In genomic region chr1:92859400-92860039, GRCh38 we compare ENCODE assay signal across 9 cellular contexts. TPM values are rescaled to one million over a fixed set of nuclear protein-coding genes. Genes with fewer than 3 reads are reported as not detected.
DNase-seq lines count a peak whose midpoint lies in the region; ATAC-seq and TF ChIP-seq lines count a peak whose summit lies in the region.
"Had no signal": no experiment of that assay in that cellular context is flagged by ENCODE, and none has a peak within 500 bp of the region (broad histone marks: within the 10 kb centered on the region; RNA-seq: fewer than 3 reads in every experiment).

No MANE protein-coding gene starts in this region.

- no peaks in the 10 kb centered on the region; the same call in 1 of the 2 replicates for H4K20me1 ChIP-seq in SU-DHL-6 (ENCODE audit: low read depth, low read length)

- peak overlapping the region; percentile 69 for H3K4me3 Mint-ChIP-seq in T-helper 1 cell treated with Interleukin-12 subunit alpha and Interleukin-12 subunit beta and Interleukin-4 antibody, amounts not matched to agents 30 μg/mL and 1 μg/mL, for 36 hours
- H3K4me3 Mint-ChIP-seq in stimulated activated naive B cell treated with anti-CD40 and anti-IgM and Interleukin-4, amounts not matched to agents 10 μg/mL and 1 μg/mL and 100 μg/mL, for 72 hours: peak overlapping the region; percentile 3 to 28
- no peak overlapping the region for H3K4me3 Mint-ChIP-seq in endodermal cell

- peaks cover 7% of the 10 kb centered on the region for H3K9me3 Mint-ChIP-seq in T-helper 1 cell treated with Interleukin-12 subunit alpha and Interleukin-12 subunit beta and Interleukin-4 antibody, amounts not matched to agents 30 μg/mL and 1 μg/mL, for 36 hours
- H3K9me3 Mint-ChIP-seq in stimulated activated naive B cell treated with anti-CD40 and anti-IgM and Interleukin-4, amounts not matched to agents 10 μg/mL and 1 μg/mL and 100 μg/mL, for 72 hours: no peaks in the 10 kb centered on the region
- no peaks in the 10 kb centered on the region for H3K9me3 Mint-ChIP-seq in endodermal cell

- H3K9ac ChIP-seq in SU-DHL-6 (ENCODE audit: low read length) (no peak overlapping the region), endodermal cell (ENCODE audit: extremely low read depth, low read length, poor library complexity, severe bottlenecking) (no peak overlapping the region)

- peak overlapping the region; percentile 27 for H3K27ac ChIP-seq in SU-DHL-6 (ENCODE audit: low read depth, low read length)
- no peak overlapping the region for H3K27ac ChIP-seq in right atrium auricular region
- no peak overlapping the region for H3K27ac ChIP-seq in endodermal cell (ENCODE audit: low read depth, low read length)
- H3K27ac ChIP-seq: lower lobe of right lung had no signal

- no peaks in the 10 kb centered on the region for H3K9me2 ChIP-seq in SU-DHL-6 (replicated peaks; ENCODE audit: insufficient read depth, low read length)

- peaks cover 41% of the 10 kb centered on the region for H3K79me2 ChIP-seq in SU-DHL-6 (ENCODE audit: insufficient read depth, low read length)

- no peak for TF ChIP-seq CTCF in SU-DHL-6 (IDR thresholded peaks at IDR 0.05; ENCODE audit: insufficient read depth, low read length, poor library complexity, severe bottlenecking)
- no peak for TF ChIP-seq CTCF in right atrium auricular region (IDR thresholded peaks at IDR 0.05)
- TF ChIP-seq CTCF in endodermal cell (conservative IDR thresholded peaks at IDR 0.05): no peak

- H3K4me1 Mint-ChIP-seq in T-helper 1 cell treated with Interleukin-12 subunit alpha and Interleukin-12 subunit beta and Interleukin-4 antibody, amounts not matched to agents 30 μg/mL and 1 μg/mL, for 36 hours (ENCODE audit: low read depth): peaks cover 17% of the 10 kb centered on the region
- peaks cover 5 to 28% of the 10 kb centered on the region in 2 donors for H3K4me1 Mint-ChIP-seq in stimulated activated naive B cell treated with anti-CD40 and anti-IgM and Interleukin-4, amounts not matched to agents 10 μg/mL and 1 μg/mL and 100 μg/mL, for 72 hours
- H3K4me1 Mint-ChIP-seq in endodermal cell: no peaks in the 10 kb centered on the region

- H3K9me3 ChIP-seq in SU-DHL-6 (ENCODE audit: insufficient read depth, low read length) (no peaks in the 10 kb centered on the region), right atrium auricular region (no peaks in the 10 kb centered on the region), endodermal cell (ENCODE audit: control insufficient read depth, low read length) (no peaks in the 10 kb centered on the region)
- H3K9me3 ChIP-seq: lower lobe of right lung had no signal

- no peak for ATAC-seq in stimulated activated naive B cell treated with anti-CD40 and anti-IgM and Interleukin-4, amounts not matched to agents 10 μg/mL and 1 μg/mL and 100 μg/mL, for 72 hours (replicated peaks)

- H2AFZ ChIP-seq in SU-DHL-6 (ENCODE audit: low read depth, low read length, severe bottlenecking): no peak overlapping the region

- H3K27me3 ChIP-seq in SU-DHL-6 (ENCODE audit: low read length) (no peaks in the 10 kb centered on the region), right atrium auricular region (no peaks in the 10 kb centered on the region), endodermal cell (ENCODE audit: control insufficient read depth, insufficient read depth, low read length, poor library complexity, severe bottlenecking) (no peaks in the 10 kb centered on the region)

- DNase-seq in T-helper 1 cell (no peak), right atrium auricular region (ENCODE audit: low spot score) (no peak), endodermal cell (no peak), NCI-H1105 treated with DMSO at 0.1 percent for 48 hours (lab: John Stamatoyannopoulos, UW) (no peak), NCI-H2029 (lab: John Stamatoyannopoulos, UW) (no peak)
- no peak for DNase-seq in stimulated activated naive B cell treated with anti-CD40 and anti-IgM and Interleukin-4, amounts not matched to agents 10 μg/mL and 1 μg/mL and 100 μg/mL, for 72 hours
- DNase-seq: lower lobe of right lung had no signal

- H3K36me3 ChIP-seq in SU-DHL-6 (ENCODE audit: low read length) (0 out of 2 replicates have a peak, but pooled peaks cover 12% of the 10 kb centered on the region), right atrium auricular region (no peaks in the 10 kb centered on the region), endodermal cell (ENCODE audit: control insufficient read depth, insufficient read depth, low read length) (no peaks in the 10 kb centered on the region)
- H3K36me3 ChIP-seq: lower lobe of right lung had no signal

- no peaks in the 10 kb centered on the region for H3K27me3 Mint-ChIP-seq in T-helper 1 cell treated with Interleukin-12 subunit alpha and Interleukin-12 subunit beta and Interleukin-4 antibody, amounts not matched to agents 30 μg/mL and 1 μg/mL, for 36 hours (ENCODE audit: low read depth)
- no peaks in the 10 kb centered on the region for H3K27me3 Mint-ChIP-seq in stimulated activated naive B cell treated with anti-CD40 and anti-IgM and Interleukin-4, amounts not matched to agents 10 μg/mL and 1 μg/mL and 100 μg/mL, for 72 hours
- no peaks in the 10 kb centered on the region for H3K27me3 Mint-ChIP-seq in endodermal cell (ENCODE audit: insufficient read depth)

- WGBS in endodermal cell (ENCODE audit: insufficient coverage in 1 of 2, insufficient read length in 1 of 2), 2 experiments: 90 to 95% methylated on average over 3 to 6 of the region's 7 CpGs

- peaks cover 20% of the 10 kb centered on the region for H3F3A ChIP-seq in SU-DHL-6 (ENCODE audit: insufficient read depth)

- H3K4me2 ChIP-seq in SU-DHL-6 (ENCODE audit: low read depth, low read length, poor library complexity, severe bottlenecking): no peak overlapping the region

- H3K4me3 ChIP-seq in SU-DHL-6 (ENCODE audit: insufficient read depth, low read length, poor library complexity, severe bottlenecking): no peak overlapping the region
- peak overlapping the region; percentile 14 to 37 for H3K4me3 ChIP-seq in right atrium auricular region
- H3K4me3 ChIP-seq in endodermal cell (ENCODE audit: low read length): no peak overlapping the region

- peak overlapping the region; percentile 34 for H3K27ac Mint-ChIP-seq in T-helper 1 cell treated with Interleukin-12 subunit alpha and Interleukin-12 subunit beta and Interleukin-4 antibody, amounts not matched to agents 30 μg/mL and 1 μg/mL, for 36 hours
- H3K27ac Mint-ChIP-seq in stimulated activated naive B cell treated with anti-CD40 and anti-IgM and Interleukin-4, amounts not matched to agents 10 μg/mL and 1 μg/mL and 100 μg/mL, for 72 hours: peak overlapping the region; percentile 68
- H3K27ac Mint-ChIP-seq in endodermal cell: no peak overlapping the region

- H3K36me3 Mint-ChIP-seq in T-helper 1 cell treated with Interleukin-12 subunit alpha and Interleukin-12 subunit beta and Interleukin-4 antibody, amounts not matched to agents 30 μg/mL and 1 μg/mL, for 36 hours (ENCODE audit: low read depth): peaks cover 9% of the 10 kb centered on the region
- peaks cover 31 to 34% of the 10 kb centered on the region in 2 donors for H3K36me3 Mint-ChIP-seq in stimulated activated naive B cell treated with anti-CD40 and anti-IgM and Interleukin-4, amounts not matched to agents 10 μg/mL and 1 μg/mL and 100 μg/mL, for 72 hours
- no peaks in the 10 kb centered on the region for H3K36me3 Mint-ChIP-seq in endodermal cell (ENCODE audit: low read depth)

- H3K4me1 ChIP-seq in right atrium auricular region (peaks cover 0 to 6% of the 10 kb centered on the region in 2 donors), endodermal cell (ENCODE audit: control insufficient read depth, insufficient read depth, low read length) (no peaks in the 10 kb centered on the region)
- H3K4me1 ChIP-seq: lower lobe of right lung had no signal

RNA-seq across cellular contexts. Expression of gene RPL5, which starts 27.7 kb away (rescaled TPM):
- 1,000 to 10,000 TPM in 1 of 2 donors, 100 to 1,000 TPM in 1; 675 to 1,127 TPM for total RNA-seq in right atrium auricular region
- total RNA-seq in endodermal cell: 1,000 to 10,000 TPM in 1 of 2 donors, 100 to 1,000 TPM in 1; 963 to 1,201 TPM
- polyA plus RNA-seq in endodermal cell (2013, experiment 1 of 2): 2,547 TPM
- 2,486 TPM for polyA plus RNA-seq in endodermal cell (2013, experiment 2 of 2)

Comparison
In these comparisons a context has a peak if more than half of its experiments do, and no peak if none do; other contexts are left out.
1. H3K4me3 ChIP-seq: peak in right atrium auricular region (2 of 2); none in SU-DHL-6 (single experiment) and endodermal cell (single experiment).